Comparison of ENCODE assay signal across 1 cellular context in the genomic region with DNA sequence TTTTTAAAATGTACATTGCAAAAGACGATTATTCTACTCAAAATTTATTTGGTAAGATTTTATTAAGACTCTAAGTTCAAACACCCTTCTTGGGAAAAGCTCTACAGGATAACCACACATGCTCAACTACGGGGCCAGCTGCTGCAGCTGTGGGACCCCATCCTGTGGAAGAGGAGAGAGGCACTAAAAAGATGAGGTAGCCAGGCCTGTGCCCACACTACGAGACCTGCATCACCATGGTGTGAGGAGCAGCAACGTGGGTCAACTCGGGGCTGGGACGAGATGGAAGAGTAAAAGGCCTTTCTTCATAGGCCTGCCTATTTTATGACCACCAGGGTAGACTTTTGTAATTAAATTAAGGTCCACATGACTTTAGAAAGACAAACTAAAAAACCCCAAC.
TF ChIP-seq lines count a peak whose summit lies in the region.

No MANE protein-coding gene starts in this region.

TF ChIP-seq in H1, 55 proteins besides CTCF, POLR2A, EP300 and RAD21:
- TF ChIP-seq, protein P1, sequence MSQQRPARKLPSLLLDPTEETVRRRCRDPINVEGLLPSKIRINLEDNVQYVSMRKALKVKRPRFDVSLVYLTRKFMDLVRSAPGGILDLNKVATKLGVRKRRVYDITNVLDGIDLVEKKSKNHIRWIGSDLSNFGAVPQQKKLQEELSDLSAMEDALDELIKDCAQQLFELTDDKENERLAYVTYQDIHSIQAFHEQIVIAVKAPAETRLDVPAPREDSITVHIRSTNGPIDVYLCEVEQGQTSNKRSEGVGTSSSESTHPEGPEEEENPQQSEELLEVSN (IDR thresholded peaks at IDR 0.05): no peak
- TF ChIP-seq JUN (IDR thresholded peaks at IDR 0.05; ENCODE audit: low read depth, low read length): no peak
- TF ChIP-seq, protein P2, sequence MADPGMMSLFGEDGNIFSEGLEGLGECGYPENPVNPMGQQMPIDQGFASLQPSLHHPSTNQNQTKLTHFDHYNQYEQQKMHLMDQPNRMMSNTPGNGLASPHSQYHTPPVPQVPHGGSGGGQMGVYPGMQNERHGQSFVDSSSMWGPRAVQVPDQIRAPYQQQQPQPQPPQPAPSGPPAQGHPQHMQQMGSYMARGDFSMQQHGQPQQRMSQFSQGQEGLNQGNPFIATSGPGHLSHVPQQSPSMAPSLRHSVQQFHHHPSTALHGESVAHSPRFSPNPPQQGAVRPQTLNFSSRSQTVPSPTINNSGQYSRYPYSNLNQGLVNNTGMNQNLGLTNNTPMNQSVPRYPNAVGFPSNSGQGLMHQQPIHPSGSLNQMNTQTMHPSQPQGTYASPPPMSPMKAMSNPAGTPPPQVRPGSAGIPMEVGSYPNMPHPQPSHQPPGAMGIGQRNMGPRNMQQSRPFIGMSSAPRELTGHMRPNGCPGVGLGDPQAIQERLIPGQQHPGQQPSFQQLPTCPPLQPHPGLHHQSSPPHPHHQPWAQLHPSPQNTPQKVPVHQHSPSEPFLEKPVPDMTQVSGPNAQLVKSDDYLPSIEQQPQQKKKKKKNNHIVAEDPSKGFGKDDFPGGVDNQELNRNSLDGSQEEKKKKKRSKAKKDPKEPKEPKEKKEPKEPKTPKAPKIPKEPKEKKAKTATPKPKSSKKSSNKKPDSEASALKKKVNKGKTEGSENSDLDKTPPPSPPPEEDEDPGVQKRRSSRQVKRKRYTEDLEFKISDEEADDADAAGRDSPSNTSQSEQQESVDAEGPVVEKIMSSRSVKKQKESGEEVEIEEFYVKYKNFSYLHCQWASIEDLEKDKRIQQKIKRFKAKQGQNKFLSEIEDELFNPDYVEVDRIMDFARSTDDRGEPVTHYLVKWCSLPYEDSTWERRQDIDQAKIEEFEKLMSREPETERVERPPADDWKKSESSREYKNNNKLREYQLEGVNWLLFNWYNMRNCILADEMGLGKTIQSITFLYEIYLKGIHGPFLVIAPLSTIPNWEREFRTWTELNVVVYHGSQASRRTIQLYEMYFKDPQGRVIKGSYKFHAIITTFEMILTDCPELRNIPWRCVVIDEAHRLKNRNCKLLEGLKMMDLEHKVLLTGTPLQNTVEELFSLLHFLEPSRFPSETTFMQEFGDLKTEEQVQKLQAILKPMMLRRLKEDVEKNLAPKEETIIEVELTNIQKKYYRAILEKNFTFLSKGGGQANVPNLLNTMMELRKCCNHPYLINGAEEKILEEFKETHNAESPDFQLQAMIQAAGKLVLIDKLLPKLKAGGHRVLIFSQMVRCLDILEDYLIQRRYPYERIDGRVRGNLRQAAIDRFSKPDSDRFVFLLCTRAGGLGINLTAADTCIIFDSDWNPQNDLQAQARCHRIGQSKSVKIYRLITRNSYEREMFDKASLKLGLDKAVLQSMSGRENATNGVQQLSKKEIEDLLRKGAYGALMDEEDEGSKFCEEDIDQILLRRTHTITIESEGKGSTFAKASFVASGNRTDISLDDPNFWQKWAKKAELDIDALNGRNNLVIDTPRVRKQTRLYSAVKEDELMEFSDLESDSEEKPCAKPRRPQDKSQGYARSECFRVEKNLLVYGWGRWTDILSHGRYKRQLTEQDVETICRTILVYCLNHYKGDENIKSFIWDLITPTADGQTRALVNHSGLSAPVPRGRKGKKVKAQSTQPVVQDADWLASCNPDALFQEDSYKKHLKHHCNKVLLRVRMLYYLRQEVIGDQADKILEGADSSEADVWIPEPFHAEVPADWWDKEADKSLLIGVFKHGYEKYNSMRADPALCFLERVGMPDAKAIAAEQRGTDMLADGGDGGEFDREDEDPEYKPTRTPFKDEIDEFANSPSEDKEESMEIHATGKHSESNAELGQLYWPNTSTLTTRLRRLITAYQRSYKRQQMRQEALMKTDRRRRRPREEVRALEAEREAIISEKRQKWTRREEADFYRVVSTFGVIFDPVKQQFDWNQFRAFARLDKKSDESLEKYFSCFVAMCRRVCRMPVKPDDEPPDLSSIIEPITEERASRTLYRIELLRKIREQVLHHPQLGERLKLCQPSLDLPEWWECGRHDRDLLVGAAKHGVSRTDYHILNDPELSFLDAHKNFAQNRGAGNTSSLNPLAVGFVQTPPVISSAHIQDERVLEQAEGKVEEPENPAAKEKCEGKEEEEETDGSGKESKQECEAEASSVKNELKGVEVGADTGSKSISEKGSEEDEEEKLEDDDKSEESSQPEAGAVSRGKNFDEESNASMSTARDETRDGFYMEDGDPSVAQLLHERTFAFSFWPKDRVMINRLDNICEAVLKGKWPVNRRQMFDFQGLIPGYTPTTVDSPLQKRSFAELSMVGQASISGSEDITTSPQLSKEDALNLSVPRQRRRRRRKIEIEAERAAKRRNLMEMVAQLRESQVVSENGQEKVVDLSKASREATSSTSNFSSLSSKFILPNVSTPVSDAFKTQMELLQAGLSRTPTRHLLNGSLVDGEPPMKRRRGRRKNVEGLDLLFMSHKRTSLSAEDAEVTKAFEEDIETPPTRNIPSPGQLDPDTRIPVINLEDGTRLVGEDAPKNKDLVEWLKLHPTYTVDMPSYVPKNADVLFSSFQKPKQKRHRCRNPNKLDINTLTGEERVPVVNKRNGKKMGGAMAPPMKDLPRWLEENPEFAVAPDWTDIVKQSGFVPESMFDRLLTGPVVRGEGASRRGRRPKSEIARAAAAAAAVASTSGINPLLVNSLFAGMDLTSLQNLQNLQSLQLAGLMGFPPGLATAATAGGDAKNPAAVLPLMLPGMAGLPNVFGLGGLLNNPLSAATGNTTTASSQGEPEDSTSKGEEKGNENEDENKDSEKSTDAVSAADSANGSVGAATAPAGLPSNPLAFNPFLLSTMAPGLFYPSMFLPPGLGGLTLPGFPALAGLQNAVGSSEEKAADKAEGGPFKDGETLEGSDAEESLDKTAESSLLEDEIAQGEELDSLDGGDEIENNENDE (IDR thresholded peaks at IDR 0.05; ENCODE audit: insufficient replicate concordance, low read length): no peak
- TF ChIP-seq TCF12 (IDR thresholded peaks at IDR 0.05; ENCODE audit: low read depth, low read length): no peak
- no peak for TF ChIP-seq SP1 (IDR thresholded peaks at IDR 0.05; ENCODE audit: low read depth, low read length)
- no peak for TF ChIP-seq RXRA (IDR thresholded peaks at IDR 0.05; ENCODE audit: insufficient read depth, low read depth, low read length)
- TF ChIP-seq MAFK (IDR thresholded peaks at IDR 0.05; ENCODE audit: low read depth, low read length): no peak
- no peak for TF ChIP-seq RNF2 (IDR thresholded peaks at IDR 0.05; ENCODE audit: borderline replicate concordance, low read depth, low read length, missing control alignments, poor library complexity, severe bottlenecking)
- TF ChIP-seq, protein P3, sequence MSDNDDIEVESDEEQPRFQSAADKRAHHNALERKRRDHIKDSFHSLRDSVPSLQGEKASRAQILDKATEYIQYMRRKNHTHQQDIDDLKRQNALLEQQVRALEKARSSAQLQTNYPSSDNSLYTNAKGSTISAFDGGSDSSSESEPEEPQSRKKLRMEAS (IDR thresholded peaks at IDR 0.05): no peak
TF ChIP-seq in H1: peak in this region for 0.
